24 cellular contexts compared by ENCODE assay signal in the genomic region with DNA sequence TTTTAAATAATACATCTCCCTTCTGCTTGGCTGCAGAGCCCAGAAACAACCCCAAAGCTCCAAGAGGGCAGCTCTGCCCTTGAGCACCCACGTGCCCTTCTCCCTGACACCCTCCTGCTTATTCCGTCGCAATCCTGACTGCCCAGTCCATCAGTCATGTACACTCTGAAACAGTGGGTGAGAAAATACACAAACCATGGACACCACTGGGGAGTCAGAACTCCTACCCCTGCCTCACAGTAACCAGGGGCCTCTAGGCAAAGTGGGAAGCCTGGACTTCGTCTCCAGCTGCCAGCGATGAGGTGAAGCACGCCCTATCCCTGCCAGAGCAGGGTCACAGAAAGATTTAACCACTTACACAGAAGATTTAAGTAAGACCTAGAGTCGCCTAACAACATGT.
"Had no signal": no experiment of that assay in that cellular context is flagged by ENCODE, and none has a peak within 500 bp of the region (broad histone marks: within the 10 kb centered on the region; RNA-seq: fewer than 3 reads in every experiment).

No MANE protein-coding gene starts in this region.

- H3K27me3 Mint-ChIP-seq: activated B cell treated with CpG ODN at 0.5 μM for 24 hours; activated CD8-positive, alpha-beta memory T cell treated with anti-CD3 and anti-CD28 coated beads, Interleukin-2, amount 10 ng/mL, durations not matched to agents 7 days and 5 days; activated CD8-positive, alpha-beta T cell treated with anti-CD3 and anti-CD28 coated beads for 36 hours; activated naive CD4-positive, alpha-beta T cell treated with anti-CD3 and anti-CD28 coated beads, Interleukin-2, amount 10 ng/mL, durations not matched to agents 7 days and 5 days; naive B cell had no signal

- H3K4me1 ChIP-seq: lower lobe of right lung, spleen had no signal

- H3K4me1 Mint-ChIP-seq: activated B cell treated with CpG ODN at 0.5 μM for 24 hours; activated CD8-positive, alpha-beta memory T cell treated with anti-CD3 and anti-CD28 coated beads, Interleukin-2, amount 10 ng/mL, durations not matched to agents 7 days and 5 days; activated naive CD4-positive, alpha-beta T cell treated with anti-CD3 and anti-CD28 coated beads, Interleukin-2, amount 10 ng/mL, durations not matched to agents 7 days and 5 days had no signal

- H3K4me3 Mint-ChIP-seq: activated B cell treated with CpG ODN at 0.5 μM for 24 hours; activated CD8-positive, alpha-beta memory T cell treated with anti-CD3 and anti-CD28 coated beads, Interleukin-2, amount 10 ng/mL, durations not matched to agents 7 days and 5 days; activated CD8-positive, alpha-beta T cell treated with anti-CD3 and anti-CD28 coated beads for 36 hours; activated naive CD4-positive, alpha-beta T cell treated with anti-CD3 and anti-CD28 coated beads, Interleukin-2, amount 10 ng/mL, durations not matched to agents 7 days and 5 days; naive B cell; neural crest cell; T-helper 1 cell treated with Interleukin-12 subunit alpha and Interleukin-12 subunit beta and Interleukin-4 antibody, amounts not matched to agents 30 μg/mL and 1 μg/mL, for 36 hours had no signal

- H3K9me3 Mint-ChIP-seq: activated naive CD4-positive, alpha-beta T cell treated with anti-CD3 and anti-CD28 coated beads, Interleukin-2, amount 10 ng/mL, durations not matched to agents 7 days and 5 days had no signal

- H3K27ac Mint-ChIP-seq: activated B cell treated with CpG ODN at 0.5 μM for 24 hours; activated CD8-positive, alpha-beta memory T cell treated with anti-CD3 and anti-CD28 coated beads, Interleukin-2, amount 10 ng/mL, durations not matched to agents 7 days and 5 days; activated CD8-positive, alpha-beta T cell treated with anti-CD3 and anti-CD28 coated beads for 36 hours; activated naive CD4-positive, alpha-beta T cell treated with anti-CD3 and anti-CD28 coated beads, Interleukin-2, amount 10 ng/mL, durations not matched to agents 7 days and 5 days; T-helper 1 cell treated with Interleukin-12 subunit alpha and Interleukin-12 subunit beta and Interleukin-4 antibody, amounts not matched to agents 30 μg/mL and 1 μg/mL, for 36 hours had no signal

- H3K4me3 ChIP-seq: lower lobe of right lung, spleen, thoracic aorta, upper lobe of left lung had no signal

- H3K27me3 ChIP-seq: spleen, upper lobe of left lung had no signal

- H3K9me3 ChIP-seq: lower lobe of right lung, thoracic aorta, upper lobe of left lung had no signal

- H3K27ac ChIP-seq: lower lobe of right lung, spleen, thoracic aorta, upper lobe of left lung had no signal

- FAIRE-seq: islet of Langerhans had no signal

- DNase-seq: activated B cell treated with CpG ODN at 0.5 μM for 24 hours; activated CD4-positive, alpha-beta T cell treated with anti-CD3 and anti-CD28 coated beads for 4 hours; activated CD8-positive, alpha-beta memory T cell treated with anti-CD3 and anti-CD28 coated beads, Interleukin-2, amount 10 ng/mL, durations not matched to agents 7 days and 5 days; activated CD8-positive, alpha-beta T cell treated with anti-CD3 and anti-CD28 coated beads for 36 hours; activated effector memory CD4-positive, alpha-beta T cell treated with anti-CD3 and anti-CD28 coated beads, Interleukin-2, amount 50 U/mL, for 16 hours; activated naive CD4-positive, alpha-beta T cell treated with anti-CD3 and anti-CD28 coated beads, Interleukin-2, amount 10 ng/mL, durations not matched to agents 7 days and 5 days; activated T-cell treated with anti-CD3 and anti-CD28 coated beads for 4 hours; effector CD4-positive, alpha-beta T cell; foreskin melanocyte; glutamatergic neuron; left colon; lower lobe of right lung; naive B cell; occipital lobe; posterior cingulate gyrus; spleen; stimulated activated CD4-positive, alpha-beta T cell treated with anti-CD3 and anti-CD28 coated beads, Interleukin-4, amount 100 ng/mL, for 1 hour; stimulated activated naive CD4-positive, alpha-beta T cell; T1000; upper lobe of left lung had no signal
